Comparison of ENCODE assay signal across 9 cellular contexts in the genomic region with DNA sequence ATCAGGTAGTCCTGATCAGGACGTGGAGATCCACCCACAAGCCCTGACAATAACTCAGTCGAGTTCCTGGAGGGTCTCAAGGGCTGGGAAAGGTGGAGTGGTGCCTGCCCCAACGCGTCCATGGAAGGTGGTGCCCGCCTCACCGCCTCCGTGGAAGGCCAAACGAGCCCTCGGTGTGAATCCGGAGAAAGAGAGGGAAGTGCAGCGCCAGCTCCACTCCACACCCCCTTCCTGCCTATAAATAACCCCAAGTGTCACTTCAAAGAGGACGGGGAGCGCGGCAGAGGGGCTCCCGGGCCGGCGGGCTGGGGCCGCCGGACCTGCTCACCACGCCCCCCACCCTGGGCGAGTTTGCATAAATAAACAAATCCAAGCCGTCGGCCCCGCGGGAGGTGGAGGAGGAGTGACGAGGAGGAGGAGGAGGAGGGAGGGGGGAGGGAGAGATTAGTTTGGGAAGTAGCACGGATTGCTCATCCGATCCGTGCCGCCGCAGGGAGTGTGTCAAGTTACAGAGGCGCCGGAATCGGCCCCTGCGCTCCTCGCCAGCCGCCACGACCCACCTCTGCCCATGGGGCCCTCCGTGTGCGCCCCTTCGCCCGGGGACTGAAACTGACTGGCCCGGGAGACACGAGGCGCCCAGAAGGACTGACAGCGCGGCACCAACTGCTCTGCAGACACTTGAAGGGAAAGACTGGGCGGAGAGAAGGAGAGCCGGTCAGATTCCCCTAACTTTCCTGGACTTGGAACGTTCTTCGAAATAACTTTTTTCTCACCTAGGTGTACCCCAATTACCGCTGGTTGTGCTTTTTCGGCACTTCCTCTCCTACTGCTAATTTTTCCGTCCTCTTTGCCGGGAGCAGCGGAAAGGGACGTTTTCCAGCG. TPM values are rescaled to one million over a fixed set of nuclear protein-coding genes. Genes with fewer than 3 reads are reported as not detected.
DNase-seq lines count a peak whose midpoint lies in the region; ATAC-seq, FAIRE-seq and TF ChIP-seq lines count a peak whose summit lies in the region.
"Had no signal": no experiment of that assay in that cellular context is flagged by ENCODE, and none has a peak within 500 bp of the region (broad histone marks: within the 10 kb centered on the region; RNA-seq: fewer than 3 reads in every experiment).

TSS of gene COL13A1 (plus strand) at position 473 of the 882 bp plus-strand sequence. CDS start 518 bp downstream, outside the sequence.

- no peaks in the 10 kb centered on the region for H3K4me1 ChIP-seq in SJCRH30
- H3K4me1 ChIP-seq in esophagus squamous epithelium, result peaks cover 8 to 34% (median 9%) of the 10 kb centered on the region in 3 donors

- H3K36me3 Mint-ChIP-seq in activated naive CD4-positive, alpha-beta T cell treated with anti-CD3 and anti-CD28 coated beads for 36 hours (ENCODE audit: low read depth), result no peaks in the 10 kb centered on the region
- H3K36me3 Mint-ChIP-seq in naive thymus-derived CD8-positive, alpha-beta T cell, result peaks cover 0 to 4% (median 0%) of the 10 kb centered on the region in 3 donors

- DNase-seq in activated naive CD4-positive, alpha-beta T cell treated with anti-CD3 and anti-CD28 coated beads for 36 hours, result no peak
- no peak for DNase-seq in activated naive CD4-positive, alpha-beta T cell treated with anti-CD3 and anti-CD28 coated beads, Interleukin-2, amount 50 U/mL, for 16 hours
- peak; percentile 53 to 69 for DNase-seq in SJCRH30
- DNase-seq in esophagus squamous epithelium (lab: John Stamatoyannopoulos, UW), result no peak
- DNase-seq in naive thymus-derived CD8-positive, alpha-beta T cell, result peak in 1 of 10 donors; percentile 36
- no peak for DNase-seq in GOT3 (lab: John Stamatoyannopoulos, UW)
- DNase-seq in D721Med (ENCODE audit: insufficient read length, low spot score), result no peak

- intact Hi-C loops in activated naive CD4-positive, alpha-beta T cell treated with anti-CD3 and anti-CD28 coated beads for 36 hours (cut with micrococcal nuclease), result loop anchor here (2.0 to 10.0 kb wide), 4 partner anchors 54 to 287 kb away; no protein-coding TSS in a partner anchor
- intact Hi-C loops in esophagus squamous epithelium (cut with DNase I), result loop anchor here (10.0 kb wide), 2 partner anchors 113 to 157 kb away; no protein-coding TSS in a partner anchor

- 1 to 2% methylated on average over 23 to 42 of the region's 58 CpGs for WGBS in esophagus squamous epithelium, 2 donors

- POLR2A ChIA-PET in naive thymus-derived CD8-positive, alpha-beta T cell (lab: Charles Lee), result no interaction called here

- H3K27me3 ChIP-seq in SJCRH30 (0 out of 2 replicates have a peak, but pooled peaks cover 3% of the 10 kb centered on the region), esophagus squamous epithelium (peaks cover 0 to 54% (median 2%) of the 10 kb centered on the region in 4 donors)

- H3K4me3 Mint-ChIP-seq in activated naive CD4-positive, alpha-beta T cell treated with anti-CD3 and anti-CD28 coated beads for 36 hours, result peak within 1 kb of the TSS; percentile 7
- H3K4me3 Mint-ChIP-seq in naive thymus-derived CD8-positive, alpha-beta T cell, result peak within 1 kb of the TSS; percentile 37 to 84 (median 64)

- H3K27me3 Mint-ChIP-seq in activated naive CD4-positive, alpha-beta T cell treated with anti-CD3 and anti-CD28 coated beads for 36 hours (ENCODE audit: low read depth), result peaks cover 41% of the 10 kb centered on the region
- H3K27me3 Mint-ChIP-seq in naive thymus-derived CD8-positive, alpha-beta T cell, result peaks cover 20 to 70% (median 52%) of the 10 kb centered on the region in 5 donors

- TF ChIP-seq POLR2A in esophagus squamous epithelium (IDR thresholded peaks at IDR 0.05), result no peak

- no peak within 1 kb of the TSS for H3K27ac Mint-ChIP-seq in activated naive CD4-positive, alpha-beta T cell treated with anti-CD3 and anti-CD28 coated beads for 36 hours
- peak within 1 kb of the TSS in 2 of 10 donors; percentile 27 to 55 for H3K27ac Mint-ChIP-seq in naive thymus-derived CD8-positive, alpha-beta T cell
- H3K27ac Mint-ChIP-seq: activated naive CD4-positive, alpha-beta T cell treated with anti-CD3 and anti-CD28 coated beads, Interleukin-2, amount 50 U/mL, for 72 hours had no signal

- H3K9me3 ChIP-seq in SJCRH30 (replicated peaks) (no peaks in the 10 kb centered on the region), esophagus squamous epithelium (no peaks in the 10 kb centered on the region)

- H3K4me3 ChIP-seq in SJCRH30 (peak within 1 kb of the TSS; percentile 46), esophagus squamous epithelium (peak within 1 kb of the TSS; percentile 30 to 68 (median 50))

- CTCF ChIA-PET in activated naive CD4-positive, alpha-beta T cell treated with anti-CD3 and anti-CD28 coated beads for 36 hours (lab: Charles Lee), result no interaction called here

- H3K9me3 Mint-ChIP-seq in activated naive CD4-positive, alpha-beta T cell treated with anti-CD3 and anti-CD28 coated beads for 36 hours, result no peaks in the 10 kb centered on the region
- H3K9me3 Mint-ChIP-seq in naive thymus-derived CD8-positive, alpha-beta T cell, result no peaks in the 10 kb centered on the region
- H3K9me3 Mint-ChIP-seq: activated naive CD4-positive, alpha-beta T cell treated with anti-CD3 and anti-CD28 coated beads, Interleukin-2, amount 50 U/mL, for 72 hours had no signal

- H3K4me1 Mint-ChIP-seq in activated naive CD4-positive, alpha-beta T cell treated with anti-CD3 and anti-CD28 coated beads for 36 hours (ENCODE audit: low read depth), result peaks cover 9% of the 10 kb centered on the region
- H3K4me1 Mint-ChIP-seq in naive thymus-derived CD8-positive, alpha-beta T cell, result peaks cover 4 to 17% (median 11%) of the 10 kb centered on the region in 4 donors

- no peaks in the 10 kb centered on the region for H3K36me3 ChIP-seq in SJCRH30
- no peaks in the 10 kb centered on the region for H3K36me3 ChIP-seq in esophagus squamous epithelium

- TF ChIP-seq CTCF in esophagus squamous epithelium (IDR thresholded peaks at IDR 0.05) (no peak), D721Med (IDR thresholded peaks at IDR 0.05; ENCODE audit: insufficient read depth, missing control alignments) (no peak)

- FAIRE-seq in D721Med (lab: Jason Lieb, UNC), result no peak

- ATAC-seq in naive thymus-derived CD8-positive, alpha-beta T cell, result no peak
- no peak for ATAC-seq in GM21390 (IDR thresholded peaks at IDR 0.05; ENCODE audit: unreplicated experiment)

- H3K27ac ChIP-seq in SJCRH30, result no peak within 1 kb of the TSS
- peak within 1 kb of the TSS in 1 of 4 donors; percentile 57 for H3K27ac ChIP-seq in esophagus squamous epithelium

RNA-seq across cellular contexts. Expression of gene COL13A1, which starts in this region (rescaled TPM):
- not detected for total RNA-seq in activated naive CD4-positive, alpha-beta T cell treated with anti-CD3 and anti-CD28 coated beads for 36 hours
- total RNA-seq in SJCRH30 (2014; rRNA removed; shearing (Covaris generic)), result 0.20 and 0.26 TPM in 2 replicates
- total RNA-seq in esophagus squamous epithelium, result 1 to 10 TPM in 2 of 4 donors, not detected in 2; 2.0 to 3.8 TPM
- not detected for total RNA-seq in naive thymus-derived CD8-positive, alpha-beta T cell
- not detected for polyA plus RNA-seq in naive thymus-derived CD8-positive, alpha-beta T cell
- total RNA-seq: activated naive CD4-positive, alpha-beta T cell treated with anti-CD3 and anti-CD28 coated beads, Interleukin-2, amount 50 U/mL, for 72 hours had no signal

Comparison
In these comparisons a context has a peak if more than half of its experiments do, and no peak if none do; other contexts are left out.
1. Peak in DNase-seq and H3K4me3 ChIP-seq in SJCRH30; RNA of the gene not detected or under 1 TPM.